9 cellular contexts compared by ENCODE assay signal in the genomic region with DNA sequence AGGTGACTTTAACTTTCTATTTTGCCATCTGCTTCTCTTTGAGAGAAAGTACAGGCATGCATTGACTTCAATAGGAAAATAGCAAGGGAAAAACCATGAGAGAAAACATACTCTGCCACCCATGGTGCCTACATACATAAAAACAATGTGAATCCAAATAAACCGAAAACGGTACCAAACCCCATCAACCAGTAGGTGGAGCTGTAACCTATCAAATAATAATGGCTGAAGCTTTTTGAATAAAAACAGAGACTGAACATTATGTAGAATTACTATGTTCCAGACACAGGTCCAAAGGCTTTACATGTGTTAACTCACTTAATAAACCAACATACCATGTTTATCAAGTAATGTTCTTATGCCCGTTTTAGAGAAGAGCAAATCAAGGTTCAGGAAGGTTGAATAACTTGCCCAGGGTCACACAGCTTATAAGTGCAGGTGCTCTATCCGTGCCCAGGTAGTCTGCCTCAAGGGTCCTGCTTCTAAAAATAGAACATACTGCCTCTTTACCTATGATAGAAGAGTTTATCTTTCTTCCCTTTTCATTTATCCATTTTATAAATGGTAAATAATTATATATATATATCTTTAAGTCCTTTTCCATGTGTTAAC.
DNase-seq lines count a peak whose midpoint lies in the region; ATAC-seq and TF ChIP-seq lines count a peak whose summit lies in the region.
"Had no signal": no experiment of that assay in that cellular context is flagged by ENCODE, and none has a peak within 500 bp of the region (broad histone marks: within the 10 kb centered on the region; RNA-seq: fewer than 3 reads in every experiment).

No MANE protein-coding gene starts in this region.

- peak; percentile 48 for ATAC-seq in GM19455 (IDR thresholded peaks at IDR 0.05; ENCODE audit: unreplicated experiment)

- TF ChIP-seq CTCF in ovary (IDR thresholded peaks at IDR 0.05): peak; percentile 16 to 47 (median 17)

- DNase-seq in DMS153 (lab: John Stamatoyannopoulos, UW): peak; percentile 24
- DNase-seq in LoVo (ENCODE audit: low spot score): peak; percentile 15
- peak; percentile 52 for DNase-seq in SHP77 treated with DMSO at 0.1 percent for 48 hours (lab: John Stamatoyannopoulos, UW)
- DNase-seq in fibroblast of gingiva (ENCODE audit: low read depth): peak; percentile 29
- peak in 1 of 5 donors; percentile 19 for DNase-seq in ovary
- DNase-seq in central memory CD4-positive, alpha-beta T cell: no peak
- DNase-seq in OCI-M2 (lab: John Stamatoyannopoulos, UW; ENCODE audit: unreplicated experiment): no peak

- H3K4me3 ChIP-seq in ovary: no peak overlapping the region

- no peaks in the 10 kb centered on the region for H3K36me3 ChIP-seq in ovary
- H3K36me3 ChIP-seq: neutrophil had no signal

- no peaks in the 10 kb centered on the region for H3K9me3 ChIP-seq in ovary
- H3K9me3 ChIP-seq: neutrophil had no signal

- WGBS in ovary, 3 donors: 21 to 28% (median 25%) methylated on average over 4 of the region's 4 CpGs

- H3K27ac ChIP-seq in ovary: no peak overlapping the region
- H3K27ac ChIP-seq: neutrophil had no signal

- no peaks in the 10 kb centered on the region for H3K27me3 ChIP-seq in ovary
- H3K27me3 ChIP-seq: neutrophil had no signal

- no peak for TF ChIP-seq POLR2A in ovary (IDR thresholded peaks at IDR 0.05)

- intact Hi-C loops in ovary (cut with DNase I): no loop called here

- H3K4me1 ChIP-seq in ovary (ENCODE audit: insufficient read depth): no peaks in the 10 kb centered on the region

- no peak for TF ChIP-seq EP300 in ovary (IDR thresholded peaks at IDR 0.05)

Comparison
In these comparisons a context has a peak if more than half of its experiments do, and no peak if none do; other contexts are left out.
1. DNase-seq: peak in DMS153 (single experiment), LoVo (single experiment), SHP77 treated with DMSO at 0.1 percent for 48 hours (single experiment) and fibroblast of gingiva (single experiment); none in central memory CD4-positive, alpha-beta T cell (single experiment) and OCI-M2 (single experiment).